In genomic region chr6:167103041-167103816, GRCh38 we compare ENCODE assay signal across 13 cellular contexts. TPM values are rescaled to one million over a fixed set of nuclear protein-coding genes. Genes with fewer than 3 reads are reported as not detected.
DNase-seq lines count a peak whose midpoint lies in the region; ATAC-seq and TF ChIP-seq lines count a peak whose summit lies in the region.
"Had no signal": no experiment of that assay in that cellular context is flagged by ENCODE, and none has a peak within 500 bp of the region (broad histone marks: within the 10 kb centered on the region; RNA-seq: fewer than 3 reads in every experiment).

No MANE protein-coding gene starts in this region.

- POLR2A ChIA-PET in CD8-positive, alpha-beta memory T cell (lab: Charles Lee) = no interaction called here

- H3K9me3 Mint-ChIP-seq in CD8-positive, alpha-beta memory T cell = no peaks in the 10 kb centered on the region
- H3K9me3 Mint-ChIP-seq: activated CD4-positive, alpha-beta T cell treated with anti-CD3 and anti-CD28 coated beads, Interleukin-2, amount 10 ng/mL, durations not matched to agents 24 days and 14 days had no signal

- H2AFZ ChIP-seq in OCI-LY1 (ENCODE audit: low read length) = no peak overlapping the region

- peak; percentile 98 for ATAC-seq in GM19328 (IDR thresholded peaks at IDR 0.05; ENCODE audit: unreplicated experiment)
- peak; percentile 62 for ATAC-seq in HG02970 (IDR thresholded peaks at IDR 0.05; ENCODE audit: low FRiP score, unreplicated experiment)
- ATAC-seq: pancreas had no signal

- H3K4me2 ChIP-seq in OCI-LY1 (ENCODE audit: low read length) = peak overlapping the region; percentile 13

- no peaks in the 10 kb centered on the region for H3K36me3 Mint-ChIP-seq in CD8-positive, alpha-beta memory T cell

- no peaks in the 10 kb centered on the region for H3K9me3 ChIP-seq in CD8-positive, alpha-beta memory T cell (ENCODE audit: low read length)
- H3K9me3 ChIP-seq in OCI-LY1 (ENCODE audit: low read length) (no peaks in the 10 kb centered on the region), MG63 (no peaks in the 10 kb centered on the region)
- H3K9me3 ChIP-seq: pancreas had no signal

- H3K9me2 ChIP-seq in OCI-LY1 (ENCODE audit: low read depth, low read length) = no peaks in the 10 kb centered on the region

- TF ChIP-seq CTCF in OCI-LY1 (IDR thresholded peaks at IDR 0.05; ENCODE audit: low read length) = no peak

- no peak for DNase-seq in CD8-positive, alpha-beta memory T cell
- DNase-seq in posterior vena cava (ENCODE audit: low spot score) (no peak), MG63 (no peak), C1 segment of cervical spinal cord (lab: John Stamatoyannopoulos, UW) (no peak), DMS114 treated with DMSO at 0.1 percent for 48 hours (lab: John Stamatoyannopoulos, UW; ENCODE audit: unreplicated experiment) (no peak)
- DNase-seq: activated CD4-positive, alpha-beta T cell treated with anti-CD3 and anti-CD28 coated beads, Interleukin-2, amount 10 ng/mL, durations not matched to agents 24 days and 14 days; NCI-H82; pancreas had no signal

- H3K9ac ChIP-seq in OCI-LY1 (ENCODE audit: low read length) = no peak overlapping the region

- H4K20me1 ChIP-seq in OCI-LY1 (ENCODE audit: insufficient read depth, low read length) = no peaks in the 10 kb centered on the region

- no peaks in the 10 kb centered on the region for H3K36me3 ChIP-seq in CD8-positive, alpha-beta memory T cell (ENCODE audit: insufficient read depth, low read length)
- H3K36me3 ChIP-seq in OCI-LY1 (ENCODE audit: insufficient read depth, low read length) (no peaks in the 10 kb centered on the region), MG63 (no peaks in the 10 kb centered on the region)
- H3K36me3 ChIP-seq: pancreas had no signal

- no peak overlapping the region for H3K4me3 ChIP-seq in CD8-positive, alpha-beta memory T cell (ENCODE audit: low read length)
- H3K4me3 ChIP-seq in OCI-LY1 (ENCODE audit: low read depth, low read length, poor library complexity, severe bottlenecking) = no peak overlapping the region
- no peak overlapping the region for H3K4me3 ChIP-seq in MG63
- H3K4me3 ChIP-seq: pancreas had no signal

- peak overlapping the region in 6 of 7 donors; percentile 6 to 71 (median 46) for H3K4me3 Mint-ChIP-seq in CD8-positive, alpha-beta memory T cell
- H3K4me3 Mint-ChIP-seq: activated CD4-positive, alpha-beta T cell treated with anti-CD3 and anti-CD28 coated beads, Interleukin-2, amount 10 ng/mL, durations not matched to agents 24 days and 14 days had no signal

- no peaks in the 10 kb centered on the region for H3K27me3 ChIP-seq in CD8-positive, alpha-beta memory T cell (ENCODE audit: insufficient read depth, low read length, poor library complexity, severe bottlenecking)
- no peaks in the 10 kb centered on the region; the same call in 1 of the 2 replicates for H3K27me3 ChIP-seq in OCI-LY1 (ENCODE audit: insufficient read depth, low read length)
- H3K27me3 ChIP-seq in MG63 = no peaks in the 10 kb centered on the region
- H3K27me3 ChIP-seq: pancreas had no signal

- intact Hi-C loops in posterior vena cava (cut with DNase I) = no loop called here

- peaks cover 19% of the 10 kb centered on the region for H3K4me1 ChIP-seq in CD8-positive, alpha-beta memory T cell (ENCODE audit: insufficient read depth, low read length)
- H3K4me1 ChIP-seq in OCI-LY1 (ENCODE audit: insufficient read depth, low read length, severe bottlenecking) = peaks cover 13% of the 10 kb centered on the region
- H3K4me1 ChIP-seq: pancreas had no signal

- H3K27me3 Mint-ChIP-seq in CD8-positive, alpha-beta memory T cell = peaks cover 0 to 2% of the 10 kb centered on the region in 2 donors

- H3K4me1 Mint-ChIP-seq in CD8-positive, alpha-beta memory T cell = peaks cover 23 to 37% (median 23%) of the 10 kb centered on the region in 3 donors

- CTCF ChIA-PET in CD8-positive, alpha-beta memory T cell (lab: Charles Lee) = no interaction called here

- no peaks in the 10 kb centered on the region for H3F3A ChIP-seq in OCI-LY1 (ENCODE audit: insufficient read depth, low read length)

- H3K27ac ChIP-seq in CD8-positive, alpha-beta memory T cell (ENCODE audit: low read depth, low read length) = no peak overlapping the region
- no peak overlapping the region for H3K27ac ChIP-seq in OCI-LY1 (ENCODE audit: low read depth, low read length, poor library complexity, severe bottlenecking)
- H3K27ac ChIP-seq: C4-2B, HL-60, pancreas had no signal

- H3K79me2 ChIP-seq in OCI-LY1 (ENCODE audit: insufficient read depth, low read length) = no peaks in the 10 kb centered on the region

- H3K27ac Mint-ChIP-seq in CD8-positive, alpha-beta memory T cell = peak overlapping the region; percentile 39 to 94 (median 80)
- H3K27ac Mint-ChIP-seq: activated CD4-positive, alpha-beta T cell treated with anti-CD3 and anti-CD28 coated beads, Interleukin-2, amount 10 ng/mL, durations not matched to agents 24 days and 14 days had no signal

RNA-seq across cellular contexts. Expression of gene CCR6, which starts 19.7 kb away (rescaled TPM):
- 1 to 10 TPM; 3.5 to 3.9 TPM for total RNA-seq in CD8-positive, alpha-beta memory T cell
- polyA plus RNA-seq in CD8-positive, alpha-beta memory T cell = 47.3 TPM
- total RNA-seq in posterior vena cava = not detected
- total RNA-seq in MG63 (2014; rRNA removed; shearing (Covaris generic); ENCODE audit: low replicate concordance) = not detected in 2 replicates
- total RNA-seq: activated CD4-positive, alpha-beta T cell treated with anti-CD3 and anti-CD28 coated beads, Interleukin-2, amount 10 ng/mL, durations not matched to agents 24 days and 14 days had no signal

RNA-seq across cellular contexts. Expression of gene GPR31, which starts 54.6 kb away (rescaled TPM):
- not detected for total RNA-seq in CD8-positive, alpha-beta memory T cell
- polyA plus RNA-seq in CD8-positive, alpha-beta memory T cell = not detected
- total RNA-seq in posterior vena cava = not detected
- total RNA-seq in MG63 (2014; rRNA removed; shearing (Covaris generic); ENCODE audit: low replicate concordance) = not detected in 2 replicates
- total RNA-seq: activated CD4-positive, alpha-beta T cell treated with anti-CD3 and anti-CD28 coated beads, Interleukin-2, amount 10 ng/mL, durations not matched to agents 24 days and 14 days; pancreas had no signal
- polyA plus RNA-seq: pancreas had no signal
